14 cellular contexts compared by ENCODE assay signal in genomic region chr9:20361656-20362570, GRCh38.
DNase-seq lines count a peak whose midpoint lies in the region; ATAC-seq and TF ChIP-seq lines count a peak whose summit lies in the region.
"Had no signal": no experiment of that assay in that cellular context is flagged by ENCODE, and none has a peak within 500 bp of the region (broad histone marks: within the 10 kb centered on the region; RNA-seq: fewer than 3 reads in every experiment).

No MANE protein-coding gene starts in this region.

- peak overlapping the region; percentile 45 for H3K4me3 Mint-ChIP-seq in central memory CD8-positive, alpha-beta T cell

- peaks cover 0 to 10% (median 6%) of the 10 kb centered on the region in 4 donors for H3K4me1 ChIP-seq in tibial artery

- no peak for DNase-seq in activated CD4-positive, CD25-positive, alpha-beta regulatory T cell (lab: John Stamatoyannopoulos, UW)
- DNase-seq in central memory CD8-positive, alpha-beta T cell (ENCODE audit: low spot score in 2 of 2), result no peak
- DNase-seq in GM20000 (ENCODE audit: low spot score) (no peak), ecto neural progenitor cell (ENCODE audit: low spot score) (no peak), tibial artery (no peak)
- DNase-seq: 8988T, DMS153, NCI-H446, transverse colon had no signal

- no peaks in the 10 kb centered on the region for H3K9me3 Mint-ChIP-seq in central memory CD8-positive, alpha-beta T cell

- intact Hi-C loops in tibial artery (cut with DNase I; ENCODE audit: low total_unique reads), result no loop called here

- H3K27me3 Mint-ChIP-seq in central memory CD8-positive, alpha-beta T cell, result no peaks in the 10 kb centered on the region

- peak; percentile 49 to 60 for ATAC-seq in activated CD4-positive, CD25-positive, alpha-beta regulatory T cell treated with anti-CD3 and anti-CD28 coated beads, Interleukin-2, amount 50 U/mL, for 24 hours
- peak; percentile 67 for ATAC-seq in GM21390 (IDR thresholded peaks at IDR 0.05; ENCODE audit: unreplicated experiment)
- ATAC-seq in HG03196 (IDR thresholded peaks at IDR 0.05; ENCODE audit: unreplicated experiment), result peak; percentile 54
- ATAC-seq in central memory CD8-positive, alpha-beta T cell (replicated peaks; ENCODE audit: extremely low read depth, poor library complexity, severe bottlenecking), result peak; percentile 45
- ATAC-seq: Right ventricle myocardium inferior had no signal

- H3K36me3 Mint-ChIP-seq in central memory CD8-positive, alpha-beta T cell (ENCODE audit: insufficient read depth), result peaks cover 20% of the 10 kb centered on the region

- no peak for TF ChIP-seq CTCF in GM20000 (IDR thresholded peaks at IDR 0.05; ENCODE audit: extremely low read depth, missing control alignments)
- no peak for TF ChIP-seq CTCF in tibial artery (IDR thresholded peaks at IDR 0.05)

- H3K4me3 ChIP-seq in tibial artery, result no peak overlapping the region
- H3K4me3 ChIP-seq: lung, transverse colon had no signal

- H3K27me3 ChIP-seq in tibial artery, result no peaks in the 10 kb centered on the region
- H3K27me3 ChIP-seq: transverse colon had no signal

- H3K9me3 ChIP-seq in tibial artery, result no peaks in the 10 kb centered on the region
- H3K9me3 ChIP-seq: transverse colon had no signal

- H3K27ac ChIP-seq in tibial artery, result no peak overlapping the region
- H3K27ac ChIP-seq: transverse colon had no signal

- H3K36me3 ChIP-seq in tibial artery, result peaks cover 0 to 13% (median 6%) of the 10 kb centered on the region in 3 donors

- peaks cover 25% of the 10 kb centered on the region for H3K4me1 Mint-ChIP-seq in central memory CD8-positive, alpha-beta T cell

- H3K27ac Mint-ChIP-seq in central memory CD8-positive, alpha-beta T cell (ENCODE audit: low read depth), result peak overlapping the region; percentile 54
